Comparison of ENCODE assay signal across 1 cellular context in the genomic region with DNA sequence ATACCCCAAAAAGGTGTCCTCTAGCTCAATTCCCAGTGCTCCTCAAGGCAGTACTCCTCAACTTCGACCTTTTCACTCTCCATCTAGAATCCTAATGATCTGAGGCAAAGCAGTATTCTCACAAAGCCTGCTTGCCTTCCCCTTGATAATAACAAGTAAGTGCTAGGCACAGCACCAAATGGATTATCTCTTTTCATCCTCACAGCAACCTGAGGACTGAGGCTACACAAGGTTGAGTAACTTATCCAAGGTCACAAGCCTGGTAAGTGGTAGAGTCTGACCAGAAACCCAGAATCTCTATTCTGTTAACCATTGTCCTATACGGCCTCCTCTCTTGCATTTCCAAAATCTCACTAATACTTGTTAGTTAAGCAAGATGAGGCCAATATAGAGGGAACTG.
TF ChIP-seq lines count a peak whose summit lies in the region.

No MANE protein-coding gene starts in this region.

TF ChIP-seq in SK-N-SH treated with all-trans-retinoic acid at 6 μM for 48 hours, 23 proteins besides CTCF, POLR2A, EP300 and RAD21 (continued from another document):
- no peak for TF ChIP-seq BACH2 (CRISPR knock-in tag; IDR thresholded peaks at IDR 0.05; ENCODE audit: borderline replicate concordance)
- no peak for TF ChIP-seq ZFP3 (CRISPR knock-in tag; IDR thresholded peaks at IDR 0.05)
- no peak for TF ChIP-seq PPARA (CRISPR knock-in tag; IDR thresholded peaks at IDR 0.05; ENCODE audit: borderline replicate concordance)
- TF ChIP-seq ZC3H10 (CRISPR knock-in tag; IDR thresholded peaks at IDR 0.05): no peak
- no peak for TF ChIP-seq GLIS3 (CRISPR knock-in tag; IDR thresholded peaks at IDR 0.05)
- no peak for TF ChIP-seq ZNF8 (CRISPR knock-in tag; IDR thresholded peaks at IDR 0.05)
- TF ChIP-seq, protein P1, sequence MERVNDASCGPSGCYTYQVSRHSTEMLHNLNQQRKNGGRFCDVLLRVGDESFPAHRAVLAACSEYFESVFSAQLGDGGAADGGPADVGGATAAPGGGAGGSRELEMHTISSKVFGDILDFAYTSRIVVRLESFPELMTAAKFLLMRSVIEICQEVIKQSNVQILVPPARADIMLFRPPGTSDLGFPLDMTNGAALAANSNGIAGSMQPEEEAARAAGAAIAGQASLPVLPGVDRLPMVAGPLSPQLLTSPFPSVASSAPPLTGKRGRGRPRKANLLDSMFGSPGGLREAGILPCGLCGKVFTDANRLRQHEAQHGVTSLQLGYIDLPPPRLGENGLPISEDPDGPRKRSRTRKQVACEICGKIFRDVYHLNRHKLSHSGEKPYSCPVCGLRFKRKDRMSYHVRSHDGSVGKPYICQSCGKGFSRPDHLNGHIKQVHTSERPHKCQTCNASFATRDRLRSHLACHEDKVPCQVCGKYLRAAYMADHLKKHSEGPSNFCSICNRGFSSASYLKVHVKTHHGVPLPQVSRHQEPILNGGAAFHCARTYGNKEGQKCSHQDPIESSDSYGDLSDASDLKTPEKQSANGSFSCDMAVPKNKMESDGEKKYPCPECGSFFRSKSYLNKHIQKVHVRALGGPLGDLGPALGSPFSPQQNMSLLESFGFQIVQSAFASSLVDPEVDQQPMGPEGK (CRISPR knock-in tag; IDR thresholded peaks at IDR 0.05; ENCODE audit: borderline replicate concordance): no peak
